8 cellular contexts compared by ENCODE assay signal in genomic region chr4:128573781-128574508, GRCh38.
A peak's percentile ranks its signal among the peaks of the same experiment; 100 is the strongest.
DNase-seq lines count a peak whose midpoint lies in the region; ATAC-seq, FAIRE-seq and TF ChIP-seq lines count a peak whose summit lies in the region.

No MANE protein-coding gene starts in this region.

- TF ChIP-seq EP300 in SK-N-SH (IDR thresholded peaks at IDR 0.05; ENCODE audit: borderline replicate concordance in 1 of 2, low read depth in 1 of 2, low read length in 1 of 2) = peak in 1 of 2 experiments; percentile 57; a peak in 1 of 4 replicates

- H3K27me3 ChIP-seq in SK-N-SH (ENCODE audit: insufficient read depth) (no peaks in the 10 kb centered on the region), foreskin keratinocyte (no peaks in the 10 kb centered on the region), trophoblast cell (ENCODE audit: insufficient read depth, low read length) (no peaks in the 10 kb centered on the region)

- no peaks in the 10 kb centered on the region for H3K9me2 ChIP-seq in SK-N-SH

- H3K4me2 ChIP-seq in SK-N-SH = no peak overlapping the region
- H3K4me2 ChIP-seq in trophoblast cell (ENCODE audit: low read length) = no peak overlapping the region

- H3K14ac ChIP-seq in trophoblast cell (ENCODE audit: low read length) = no peak overlapping the region

- H3K23ac ChIP-seq in trophoblast cell (ENCODE audit: low read length) = no peak overlapping the region

- DNase-seq in D721Med (ENCODE audit: insufficient read length, low spot score) (no peak), SK-N-SH (no peak), foreskin keratinocyte (peak; percentile 32 to 69), trophoblast cell (peak; percentile 58 to 78), NCI-H748 (lab: John Stamatoyannopoulos, UW; ENCODE audit: unreplicated experiment) (no peak)
- no peak for DNase-seq in stimulated activated CD4-positive, alpha-beta T cell treated with anti-CD3 and anti-CD28 coated beads, Interleukin-4, amount 100 ng/mL, for 4 hours

- WGBS in SK-N-SH (ENCODE audit: low lambda C conversion rate) = 82% methylated on average over 4 of the region's 4 CpGs
- no CpG with 5 or more reads among the region's 4 CpGs for WGBS in trophoblast cell (ENCODE audit: extremely low coverage, insufficient coverage, insufficient read length)

- H3K4ac ChIP-seq in trophoblast cell (ENCODE audit: low read depth, low read length) = no peak overlapping the region

- H2AK5ac ChIP-seq in trophoblast cell (ENCODE audit: low read length) = no peak overlapping the region

- H2BK5ac ChIP-seq in trophoblast cell (ENCODE audit: low read depth, low read length, poor library complexity) = no peak overlapping the region

- H3K79me1 ChIP-seq in trophoblast cell (ENCODE audit: low read length) = peaks cover 19% of the 10 kb centered on the region

- POLR2A ChIA-PET in SK-N-SH (lab: Yijun Ruan, JAX) = no interaction called here

- H3K36me3 ChIP-seq in SK-N-SH (replicated peaks in 1 of 2; ENCODE audit: control insufficient read depth in 1 of 2, insufficient read depth in 2 of 2, low read length in 1 of 2) (no peaks in the 10 kb centered on the region), trophoblast cell (ENCODE audit: control insufficient read depth in 1 of 2, insufficient read depth in 2 of 2, low read length in 2 of 2) (no peaks in the 10 kb centered on the region)

- H3F3A ChIP-seq in SK-N-SH (replicated peaks; ENCODE audit: insufficient read depth) = peaks cover 21% of the 10 kb centered on the region

- no peak for TF ChIP-seq CTCF in D721Med (IDR thresholded peaks at IDR 0.05; ENCODE audit: insufficient read depth, missing control alignments)
- TF ChIP-seq CTCF in SK-N-SH (IDR thresholded peaks at IDR 0.05) = no peak
- TF ChIP-seq CTCF in foreskin keratinocyte (conservative IDR thresholded peaks at IDR 0.05) = no peak

- no peak overlapping the region for H2BK12ac ChIP-seq in trophoblast cell (ENCODE audit: low read length)

- TF ChIP-seq RAD21 in SK-N-SH (IDR thresholded peaks at IDR 0.05; ENCODE audit: low read length) = no peak

- H3K4me3 ChIP-seq in SK-N-SH (ENCODE audit: low read depth in 2 of 2, low read length in 1 of 2) (no peak overlapping the region), trophoblast cell (ENCODE audit: low read depth, low read length) (no peak overlapping the region)

- H3K9me3 ChIP-seq in SK-N-SH (no peaks in the 10 kb centered on the region), trophoblast cell (ENCODE audit: insufficient read depth, low read depth, low read length) (no peaks in the 10 kb centered on the region)

- H3K27ac ChIP-seq in SK-N-SH (ENCODE audit: low read depth in 2 of 2, low read length in 1 of 2) = peak overlapping the region; percentile 39 to 55; a peak in 3 of 4 replicates
- no peak overlapping the region for H3K27ac ChIP-seq in foreskin keratinocyte
- peak overlapping the region; percentile 85 for H3K27ac ChIP-seq in trophoblast cell (ENCODE audit: low read depth, low read length)

- H2AFZ ChIP-seq in SK-N-SH (ENCODE audit: low read depth) = no peak overlapping the region
- H2AFZ ChIP-seq in trophoblast cell (ENCODE audit: insufficient read depth, low read length, poor library complexity) = no peak overlapping the region

- no peak overlapping the region for H4K12ac ChIP-seq in trophoblast cell (ENCODE audit: low read depth, low read length)

- peak; percentile 66 for FAIRE-seq in D721Med (lab: Jason Lieb, UNC)

- H3K79me2 ChIP-seq in SK-N-SH (ENCODE audit: insufficient read depth) (no peaks in the 10 kb centered on the region), trophoblast cell (ENCODE audit: control insufficient read depth, insufficient read depth, low read length, poor library complexity) (peaks cover 2% of the 10 kb centered on the region)

- H4K20me1 ChIP-seq in SK-N-SH (ENCODE audit: insufficient read depth) = no peaks in the 10 kb centered on the region

- peak overlapping the region; percentile 27; the same call in 1 of the 2 replicates for H3K9ac ChIP-seq in SK-N-SH
- H3K9ac ChIP-seq in trophoblast cell (ENCODE audit: low read length) = no peak overlapping the region

- H3K18ac ChIP-seq in trophoblast cell (ENCODE audit: low read length) = no peak overlapping the region

- CTCF ChIA-PET in SK-N-SH (lab: Yijun Ruan, JAX) = interaction anchor here (0.7 to 3.7 kb wide), 12 partner anchors 11 to 235 kb away, joined by 3 to 24 read pairs (median 6); partner anchors contain the start of gene JADE1

- peak; percentile 15 for ATAC-seq in foreskin keratinocyte
- no peak for ATAC-seq in HG02759 (IDR thresholded peaks at IDR 0.05; ENCODE audit: unreplicated experiment)
- ATAC-seq in GM19023 (IDR thresholded peaks at IDR 0.05; ENCODE audit: unreplicated experiment) = no peak

- no peak overlapping the region for H4K8ac ChIP-seq in trophoblast cell (ENCODE audit: low read depth, low read length)

- H3K4me1 ChIP-seq in SK-N-SH (ENCODE audit: control insufficient read depth in 1 of 2, insufficient read depth in 2 of 2, low read depth in 1 of 2, low read length in 1 of 2) = peaks cover 2 to 21% of the 10 kb centered on the region in 2 experiments
- H3K4me1 ChIP-seq in foreskin keratinocyte = peaks cover 14% of the 10 kb centered on the region
- H3K4me1 ChIP-seq in trophoblast cell (ENCODE audit: control insufficient read depth in 1 of 2, insufficient read depth in 2 of 2, low read length in 2 of 2) = peaks cover 6 to 12% of the 10 kb centered on the region in 2 experiments

- no peak overlapping the region for H2BK120ac ChIP-seq in trophoblast cell (ENCODE audit: insufficient read depth, low read length, poor library complexity)

- H4K91ac ChIP-seq in trophoblast cell (ENCODE audit: low read depth, low read length) = no peak overlapping the region

TF ChIP-seq in SK-N-SH, 30 proteins besides CTCF, POLR2A, EP300 and RAD21 (continues in another document):
- TF ChIP-seq ELF1 (IDR thresholded peaks at IDR 0.05) (no peak; the same call in 1 of the 2 replicates), USF1 (IDR thresholded peaks at IDR 0.05; ENCODE audit: borderline replicate concordance, low read depth) (no peak), RCOR1 (IDR thresholded peaks at IDR 0.05; ENCODE audit: low read length) (no peak), MEF2A (IDR thresholded peaks at IDR 0.05; ENCODE audit: borderline replicate concordance, low read depth) (0 out of 2 replicates have a peak, but pooled peaks have one; percentile 5), TAF1 (IDR thresholded peaks at IDR 0.05; ENCODE audit: borderline replicate concordance, low read depth, low read length) (no peak), TCF12 (IDR thresholded peaks at IDR 0.05) (peak; percentile 82), MXI1 (IDR thresholded peaks at IDR 0.05; ENCODE audit: low read depth, low read length) (no peak), RFX5 (IDR thresholded peaks at IDR 0.05; ENCODE audit: low read length) (no peak), NFIC (IDR thresholded peaks at IDR 0.05; ENCODE audit: borderline replicate concordance) (peak; percentile 45; the same call in 1 of the 2 replicates), SIN3A (IDR thresholded peaks at IDR 0.05; ENCODE audit: borderline replicate concordance, low read depth, low read length) (no peak), TEAD4 (IDR thresholded peaks at IDR 0.05; ENCODE audit: borderline replicate concordance, insufficient read depth) (peak; percentile 79; the same call in 1 of the 2 replicates), MAX (IDR thresholded peaks at IDR 0.05; ENCODE audit: low read depth) (0 out of 2 replicates have a peak, but pooled peaks have one; percentile 38)
- TF ChIP-seq, protein P1, sequence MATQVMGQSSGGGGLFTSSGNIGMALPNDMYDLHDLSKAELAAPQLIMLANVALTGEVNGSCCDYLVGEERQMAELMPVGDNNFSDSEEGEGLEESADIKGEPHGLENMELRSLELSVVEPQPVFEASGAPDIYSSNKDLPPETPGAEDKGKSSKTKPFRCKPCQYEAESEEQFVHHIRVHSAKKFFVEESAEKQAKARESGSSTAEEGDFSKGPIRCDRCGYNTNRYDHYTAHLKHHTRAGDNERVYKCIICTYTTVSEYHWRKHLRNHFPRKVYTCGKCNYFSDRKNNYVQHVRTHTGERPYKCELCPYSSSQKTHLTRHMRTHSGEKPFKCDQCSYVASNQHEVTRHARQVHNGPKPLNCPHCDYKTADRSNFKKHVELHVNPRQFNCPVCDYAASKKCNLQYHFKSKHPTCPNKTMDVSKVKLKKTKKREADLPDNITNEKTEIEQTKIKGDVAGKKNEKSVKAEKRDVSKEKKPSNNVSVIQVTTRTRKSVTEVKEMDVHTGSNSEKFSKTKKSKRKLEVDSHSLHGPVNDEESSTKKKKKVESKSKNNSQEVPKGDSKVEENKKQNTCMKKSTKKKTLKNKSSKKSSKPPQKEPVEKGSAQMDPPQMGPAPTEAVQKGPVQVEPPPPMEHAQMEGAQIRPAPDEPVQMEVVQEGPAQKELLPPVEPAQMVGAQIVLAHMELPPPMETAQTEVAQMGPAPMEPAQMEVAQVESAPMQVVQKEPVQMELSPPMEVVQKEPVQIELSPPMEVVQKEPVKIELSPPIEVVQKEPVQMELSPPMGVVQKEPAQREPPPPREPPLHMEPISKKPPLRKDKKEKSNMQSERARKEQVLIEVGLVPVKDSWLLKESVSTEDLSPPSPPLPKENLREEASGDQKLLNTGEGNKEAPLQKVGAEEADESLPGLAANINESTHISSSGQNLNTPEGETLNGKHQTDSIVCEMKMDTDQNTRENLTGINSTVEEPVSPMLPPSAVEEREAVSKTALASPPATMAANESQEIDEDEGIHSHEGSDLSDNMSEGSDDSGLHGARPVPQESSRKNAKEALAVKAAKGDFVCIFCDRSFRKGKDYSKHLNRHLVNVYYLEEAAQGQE (IDR thresholded peaks at IDR 0.05; ENCODE audit: low read depth, low read length) = no peak

Comparison
In these comparisons a context has a peak if more than half of its experiments do, and no peak if none do; other contexts are left out.
1. DNase-seq: peak in foreskin keratinocyte (2 of 2) and trophoblast cell (2 of 2); none in D721Med (single experiment), SK-N-SH (single experiment), NCI-H748 (single experiment) and stimulated activated CD4-positive, alpha-beta T cell treated with anti-CD3 and anti-CD28 coated beads, Interleukin-4, amount 100 ng/mL, for 4 hours (0 of 2).